ENCODE assay signal across 21 cellular contexts in genomic region chr1:970242-970972, GRCh38. TPM values are rescaled to one million over a fixed set of nuclear protein-coding genes. Genes with fewer than 3 reads are reported as not detected.
DNase-seq lines count a peak whose midpoint lies in the region; ATAC-seq, FAIRE-seq and TF ChIP-seq lines count a peak whose summit lies in the region.
"Had no signal": no experiment of that assay in that cellular context is flagged by ENCODE, and none has a peak within 500 bp of the region (broad histone marks: within the 10 kb centered on the region; RNA-seq: fewer than 3 reads in every experiment).

No MANE protein-coding gene starts in this region.

- H3K27me3 Mint-ChIP-seq in osteocyte (ENCODE audit: unreplicated experiment): no peaks in the 10 kb centered on the region

- CTCF ChIA-PET in K562 (lab: Yijun Ruan, JAX; ENCODE audit: low intra/inter-chr PET ratio): no interaction called here

- WGBS in K562 (ENCODE audit: insufficient coverage, low coverage, missing lambda C conversion rate): 42% methylated on average over 29 of the region's 33 CpGs
- 38% methylated on average over 23 of the region's 33 CpGs for WGBS in hepatocyte (ENCODE audit: low lambda C conversion rate, missing lambda C conversion rate)

- no peak overlapping the region for H3K4me3 Mint-ChIP-seq in osteocyte (ENCODE audit: unreplicated experiment)
- H3K4me3 Mint-ChIP-seq: T-cell had no signal

- in situ Hi-C loops in K562 (cut with MboI): no loop called here

- H3K27ac ChIP-seq in K562 (ENCODE audit: extremely low read depth, low read depth, low read length): no peak overlapping the region
- H3K27ac ChIP-seq in iPS-20b (ENCODE audit: low read length): no peak overlapping the region
- H3K27ac ChIP-seq in hepatocyte: no peak overlapping the region
- H3K27ac ChIP-seq: A549 had no signal

- intact Hi-C loops in left ventricle myocardium superior (cut with micrococcal nuclease) (no loop called here), Right ventricle myocardium superior (cut with DNase I) (no loop called here), K562 (cut with micrococcal nuclease) (no loop called here)

- H3K4me3 ChIP-seq in K562: no peak overlapping the region
- H3K4me3 ChIP-seq in iPS-20b (ENCODE audit: low read length): peak overlapping the region; percentile 44; the same call in 1 of the 2 replicates
- no peak overlapping the region for H3K4me3 ChIP-seq in hepatocyte
- H3K4me3 ChIP-seq: A549, HAP-1 had no signal

- no peaks in the 10 kb centered on the region for H3K79me2 ChIP-seq in K562 (ENCODE audit: control insufficient read depth, insufficient read depth, low read length)
- no peaks in the 10 kb centered on the region for H3K79me2 ChIP-seq in hepatocyte

- no peak overlapping the region for H3K9ac ChIP-seq in K562 (ENCODE audit: insufficient read depth in 1 of 2, low read depth in 2 of 2, low read length in 2 of 2)
- no peak overlapping the region for H3K9ac ChIP-seq in iPS-20b (ENCODE audit: low read depth, low read length)

- no peaks in the 10 kb centered on the region for H3K36me3 Mint-ChIP-seq in osteocyte (ENCODE audit: unreplicated experiment)
- H3K36me3 Mint-ChIP-seq: T-cell had no signal

- H3K27me3 ChIP-seq in K562 (ENCODE audit: control insufficient read depth in 2 of 2, insufficient read depth in 2 of 2, low read length in 2 of 2): peaks cover 0 to 28% of the 10 kb centered on the region in 2 experiments; a peak in 2 of 5 replicates
- H3K27me3 ChIP-seq in iPS-20b (ENCODE audit: insufficient read depth, low read length): peaks cover 76% of the 10 kb centered on the region
- H3K27me3 ChIP-seq in hepatocyte: peaks cover 4% of the 10 kb centered on the region

- H3K9me3 ChIP-seq in K562 (replicated peaks; ENCODE audit: control insufficient read depth, insufficient read depth, low read depth, low read length) (peaks cover 6% of the 10 kb centered on the region), iPS-20b (ENCODE audit: insufficient read depth, low read depth, low read length) (no peaks in the 10 kb centered on the region), hepatocyte (ENCODE audit: low read depth) (no peaks in the 10 kb centered on the region)
- H3K9me3 ChIP-seq: A549, HAP-1 had no signal

- TF ChIP-seq CTCF in K562 (IDR thresholded peaks at IDR 0.05 in 2 of 3, conservative IDR thresholded peaks at IDR 0.05 in 1 of 3; ENCODE audit: insufficient read depth in 2 of 3, low read depth in 1 of 3, low read length in 3 of 3): no peak
- no peak for TF ChIP-seq CTCF in osteocyte (IDR thresholded peaks at IDR 0.05)
- no peak for TF ChIP-seq CTCF in hepatocyte (IDR thresholded peaks at IDR 0.05; ENCODE audit: poor library complexity)

- H3K9me1 ChIP-seq in K562 (ENCODE audit: control insufficient read depth, insufficient read depth, low read length): no peaks in the 10 kb centered on the region

- no peaks in the 10 kb centered on the region for H3K9me3 Mint-ChIP-seq in osteocyte (ENCODE audit: unreplicated experiment)
- H3K9me3 Mint-ChIP-seq: CD4-positive, alpha-beta T cell; T-cell had no signal

- H3K4me2 ChIP-seq in K562 (ENCODE audit: insufficient read depth, low read length) (no peak overlapping the region), hepatocyte (no peak overlapping the region)
- H3K4me2 ChIP-seq: A549 had no signal

- H3K9me2 ChIP-seq in hepatocyte (replicated peaks; ENCODE audit: insufficient read depth): no peaks in the 10 kb centered on the region

- TF ChIP-seq RAD21 in K562 (CRISPR knock-in tag; conservative IDR thresholded peaks at IDR 0.05 in 1 of 2, IDR thresholded peaks at IDR 0.05 in 1 of 2): no peak

- ATAC-seq in left ventricle myocardium superior: no peak
- no peak for ATAC-seq in Right ventricle myocardium superior (ENCODE audit: poor library complexity)
- ATAC-seq in K562: no peak
- ATAC-seq: A549, SK-N-SH treated with all-trans-retinoic acid at 6 μM for 48 hours, T-cell had no signal

- DNase-seq in left ventricle myocardium superior: peak; percentile 31
- no peak for DNase-seq in Right ventricle myocardium superior
- no peak for DNase-seq in K562 (ENCODE audit: extremely low read depth in 1 of 4, low spot score in 3 of 4)
- DNase-seq in osteocyte (ENCODE audit: extremely low spot score, unreplicated experiment): no peak
- no peak for DNase-seq in NCI-H1436 treated with DMSO at 0.1 percent for 48 hours (lab: John Stamatoyannopoulos, UW)
- no peak for DNase-seq in hepatocyte (ENCODE audit: low spot score)
- DNase-seq: CD4-positive, alpha-beta T cell; KBM-7; NCI-H187 treated with DMSO at 0.1 percent for 48 hours; NCI-H446 treated with DMSO at 0.1 percent for 48 hours; NCI-H82; OCI-M1; SIG-M5; T-cell had no signal

- no peak for TF ChIP-seq POLR2A in K562 (conservative IDR thresholded peaks at IDR 0.05)

- no peak overlapping the region for H3K27ac Mint-ChIP-seq in osteocyte (ENCODE audit: unreplicated experiment)
- H3K27ac Mint-ChIP-seq: CD4-positive, alpha-beta T cell; T-cell had no signal

- no TSS peak for BruUV-seq in K562 (replicated peaks; lab: Mats Ljungman, UMichigan)

- no peaks in the 10 kb centered on the region for H3K4me1 Mint-ChIP-seq in osteocyte (ENCODE audit: unreplicated experiment)

- peaks cover 14 to 76% of the 10 kb centered on the region in 2 experiments; a peak in 4 of 5 replicates for H3K4me1 ChIP-seq in K562 (replicated peaks in 1 of 2; ENCODE audit: control insufficient read depth in 2 of 2, insufficient read depth in 2 of 2, low read length in 2 of 2)
- H3K4me1 ChIP-seq in iPS-20b (ENCODE audit: insufficient read depth, low read length): no peaks in the 10 kb centered on the region
- H3K4me1 ChIP-seq in hepatocyte (ENCODE audit: insufficient read depth): peaks cover 13% of the 10 kb centered on the region

- no peak for FAIRE-seq in K562 (lab: Jason Lieb, UNC)
- FAIRE-seq: A549, GM12892, GM18507 had no signal

- no peak overlapping the region for H2AFZ ChIP-seq in K562 (ENCODE audit: low read depth, low read length)
- no peak overlapping the region for H2AFZ ChIP-seq in hepatocyte

- POLR2A ChIA-PET in K562 (lab: Yijun Ruan, JAX): interaction anchor here (0.5 to 0.6 kb wide), 2 partner anchors 81 to 421 kb away, joined by 3 read pairs; no protein-coding TSS in a partner anchor

- H4K20me1 ChIP-seq in K562 (replicated peaks; ENCODE audit: control insufficient read depth, insufficient read depth, low read length) (no peaks in the 10 kb centered on the region), hepatocyte (ENCODE audit: insufficient read depth, poor library complexity, severe bottlenecking) (no peaks in the 10 kb centered on the region)

- H3K36me3 ChIP-seq in K562 (ENCODE audit: control insufficient read depth, insufficient read depth, low read length) (peaks cover 5% of the 10 kb centered on the region; the same call in 1 of the 3 replicates), iPS-20b (ENCODE audit: insufficient read depth, low read depth, low read length) (no peaks in the 10 kb centered on the region), hepatocyte (replicated peaks; ENCODE audit: insufficient read depth, low read depth) (no peaks in the 10 kb centered on the region)

- no peak for TF ChIP-seq EP300 in K562 (IDR thresholded peaks at IDR 0.05; ENCODE audit: low read length)

RNA-seq across cellular contexts. Expression of gene PLEKHN1, which starts 4.1 kb away (rescaled TPM):
- total RNA-seq in left ventricle myocardium superior (not detected), Right ventricle myocardium superior (not detected), K562 (2014; rRNA removed) (0.09 and 0.69 TPM in 2 replicates), K562 (2014; rRNA removed; fragmentation: Illumina TruSeq; extraction: Trizol) (0.07 TPM in 1 of 2 replicates, not detected in the other), K562 (2015; rRNA removed; fragmentation: Illumina TruSeq; extraction: Trizol) (0.11 and 0.18 TPM in 2 replicates), K562 (2021) (1.2 and 1.5 TPM in 2 replicates), osteocyte (0.21 TPM in 2 replicates), hepatocyte (0.60 and 0.72 TPM in 2 replicates)
- total RNA-seq in K562 (2011; cell fraction: chromatin; rRNA removed; ENCODE audit: low replicate concordance): 0.99 and 3.5 TPM in 2 replicates
- 1.2 and 2.6 TPM in 2 replicates for total RNA-seq in K562 (2011; cell fraction: nucleolus; rRNA removed)
- total RNA-seq in K562 (2011; cell fraction: nucleoplasm; rRNA removed): 0.88 and 1.6 TPM in 2 replicates
- polyA plus RNA-seq in K562 (2011; rRNA removed) (0.13 and 0.34 TPM in 2 replicates), K562 (2014; fragmentation: Illumina TruSeq; extraction: Trizol) (0.13 and 0.69 TPM in 2 replicates), K562 (2014; fragmentation: Nextera tagmentation; extraction: Ambion mirVana) (not detected), K562 (2014; rRNA removed) (0.52 and 0.80 TPM in 2 replicates), hepatocyte (2.4 and 5.6 TPM in 2 replicates)
- 0.12 and 0.37 TPM in 2 replicates for polyA plus RNA-seq in K562 (2011; cell fraction: cytosol; rRNA removed)
- polyA plus RNA-seq in K562 (2011; cell fraction: nucleus; rRNA removed): 2.6 and 3.6 TPM in 2 replicates
- 0.47 and 1.4 TPM in 2 replicates for polyA plus RNA-seq in K562 (2012)
- polyA minus RNA-seq in K562 (2011; rRNA and poly(A)+ RNA removed): not detected in 2 replicates
- 0.55 TPM in 1 of 2 replicates, not detected in the other for polyA minus RNA-seq in K562 (2011; cell fraction: cytosol; rRNA and poly(A)+ RNA removed)
- 1.3 and 1.8 TPM in 2 replicates for polyA minus RNA-seq in K562 (2011; cell fraction: nucleus; rRNA and poly(A)+ RNA removed)

RNA-seq across cellular contexts. Expression of gene KLHL17, which starts 10.0 kb away (rescaled TPM):
- 6.6 TPM for total RNA-seq in left ventricle myocardium superior
- total RNA-seq in Right ventricle myocardium superior: 5.6 TPM
- 105 and 413 TPM in 2 replicates for total RNA-seq in K562 (2011; cell fraction: chromatin; rRNA removed; ENCODE audit: low replicate concordance)
- 347 and 361 TPM in 2 replicates for total RNA-seq in K562 (2011; cell fraction: nucleolus; rRNA removed)
- total RNA-seq in K562 (2011; cell fraction: nucleoplasm; rRNA removed): 167 and 188 TPM in 2 replicates
- 30.7 and 30.8 TPM in 2 replicates for total RNA-seq in K562 (2014; rRNA removed)
- 1.5 and 2.9 TPM in 2 replicates for total RNA-seq in K562 (2014; rRNA removed; fragmentation: Illumina TruSeq; extraction: Trizol)
- 13.0 and 16.3 TPM in 2 replicates for total RNA-seq in K562 (2015; rRNA removed; fragmentation: Illumina TruSeq; extraction: Trizol)
- total RNA-seq in K562 (2021): 58.1 and 71.4 TPM in 2 replicates
- 18.6 and 49.7 TPM in 2 replicates for polyA plus RNA-seq in K562 (2011; rRNA removed)
- 22.8 and 35.9 TPM in 2 replicates for polyA plus RNA-seq in K562 (2011; cell fraction: cytosol; rRNA removed)
- polyA plus RNA-seq in K562 (2011; cell fraction: nucleus; rRNA removed): 819 and 946 TPM in 2 replicates
- 31.2 and 45.6 TPM in 2 replicates for polyA plus RNA-seq in K562 (2012)
- 7.2 and 22.1 TPM in 2 replicates for polyA plus RNA-seq in K562 (2014; fragmentation: Illumina TruSeq; extraction: Trizol)
- polyA plus RNA-seq in K562 (2014; fragmentation: Nextera tagmentation; extraction: Ambion mirVana): under 1 TPM; 0.14 to 0.55 TPM
- polyA plus RNA-seq in K562 (2014; rRNA removed): 67.3 and 84.8 TPM in 2 replicates
- 3.4 and 5.1 TPM in 2 replicates for polyA minus RNA-seq in K562 (2011; rRNA and poly(A)+ RNA removed)
- 8.9 and 14.1 TPM in 2 replicates for polyA minus RNA-seq in K562 (2011; cell fraction: cytosol; rRNA and poly(A)+ RNA removed)
- 72.0 and 97.5 TPM in 2 replicates for polyA minus RNA-seq in K562 (2011; cell fraction: nucleus; rRNA and poly(A)+ RNA removed)
- total RNA-seq in osteocyte: 26.6 and 31.7 TPM in 2 replicates
- total RNA-seq in hepatocyte: 4.1 and 13.8 TPM in 2 replicates
- polyA plus RNA-seq in hepatocyte: 25.0 and 35.4 TPM in 2 replicates

RNA-seq across cellular contexts. Expression of gene NOC2L, which starts 11.4 kb away (rescaled TPM):
- total RNA-seq in left ventricle myocardium superior (46.8 TPM), Right ventricle myocardium superior (42.8 TPM), K562 (2014; rRNA removed) (363 and 418 TPM in 2 replicates), K562 (2014; rRNA removed; fragmentation: Illumina TruSeq; extraction: Trizol) (111 and 128 TPM in 2 replicates), K562 (2015; rRNA removed; fragmentation: Illumina TruSeq; extraction: Trizol) (214 and 216 TPM in 2 replicates), K562 (2021) (407 and 410 TPM in 2 replicates), osteocyte (60.5 and 63.3 TPM in 2 replicates), hepatocyte (29.3 and 44.3 TPM in 2 replicates)
- total RNA-seq in K562 (2011; cell fraction: chromatin; rRNA removed; ENCODE audit: low replicate concordance): 185 and 348 TPM in 2 replicates
- total RNA-seq in K562 (2011; cell fraction: nucleolus; rRNA removed): 202 and 208 TPM in 2 replicates
- 191 and 196 TPM in 2 replicates for total RNA-seq in K562 (2011; cell fraction: nucleoplasm; rRNA removed)
- polyA plus RNA-seq in K562 (2011; rRNA removed) (86.6 and 118 TPM in 2 replicates), K562 (2014; fragmentation: Illumina TruSeq; extraction: Trizol) (200 and 279 TPM in 2 replicates), K562 (2014; fragmentation: Nextera tagmentation; extraction: Ambion mirVana) (1 to 10 TPM; 4.0 to 9.7 TPM), K562 (2014; rRNA removed) (260 and 299 TPM in 2 replicates), hepatocyte (66.6 and 68.1 TPM in 2 replicates)
- polyA plus RNA-seq in K562 (2011; cell fraction: cytosol; rRNA removed): 166 and 242 TPM in 2 replicates
- 153 and 201 TPM in 2 replicates for polyA plus RNA-seq in K562 (2011; cell fraction: nucleus; rRNA removed)
- polyA plus RNA-seq in K562 (2012): 162 and 252 TPM in 2 replicates
- polyA minus RNA-seq in K562 (2011; rRNA and poly(A)+ RNA removed): 113 and 170 TPM in 2 replicates
- 169 and 187 TPM in 2 replicates for polyA minus RNA-seq in K562 (2011; cell fraction: cytosol; rRNA and poly(A)+ RNA removed)
- 36.1 and 52.3 TPM in 2 replicates for polyA minus RNA-seq in K562 (2011; cell fraction: nucleus; rRNA and poly(A)+ RNA removed)

RNA-seq across cellular contexts. Expression of gene PERM1, which starts 11.5 kb away (rescaled TPM):
- total RNA-seq in left ventricle myocardium superior (187 TPM), Right ventricle myocardium superior (170 TPM), K562 (2014; rRNA removed) (not detected in 2 replicates), K562 (2014; rRNA removed; fragmentation: Illumina TruSeq; extraction: Trizol) (not detected in 2 replicates), K562 (2015; rRNA removed; fragmentation: Illumina TruSeq; extraction: Trizol) (not detected in 2 replicates), K562 (2021) (not detected in 2 replicates), osteocyte (0.13 TPM in 1 of 2 replicates, not detected in the other), hepatocyte (not detected in 2 replicates)
- total RNA-seq in K562 (2011; cell fraction: chromatin; rRNA removed; ENCODE audit: low replicate concordance): 0.30 and 1.0 TPM in 2 replicates
- total RNA-seq in K562 (2011; cell fraction: nucleolus; rRNA removed): 0.39 and 0.67 TPM in 2 replicates
- 0.23 and 0.29 TPM in 2 replicates for total RNA-seq in K562 (2011; cell fraction: nucleoplasm; rRNA removed)
- polyA plus RNA-seq in K562 (2011; rRNA removed) (0.04 TPM in 1 of 2 replicates, not detected in the other), K562 (2014; fragmentation: Illumina TruSeq; extraction: Trizol) (not detected in 2 replicates), K562 (2014; fragmentation: Nextera tagmentation; extraction: Ambion mirVana) (not detected), K562 (2014; rRNA removed) (not detected in 2 replicates), hepatocyte (1.3 and 1.6 TPM in 2 replicates)
- 0.06 TPM in 1 of 2 replicates, not detected in the other for polyA plus RNA-seq in K562 (2011; cell fraction: cytosol; rRNA removed)
- polyA plus RNA-seq in K562 (2011; cell fraction: nucleus; rRNA removed): 0.18 and 0.25 TPM in 2 replicates
- 0.46 and 0.48 TPM in 2 replicates for polyA plus RNA-seq in K562 (2012)
- polyA minus RNA-seq in K562 (2011; rRNA and poly(A)+ RNA removed): not detected in 2 replicates
- polyA minus RNA-seq in K562 (2011; cell fraction: cytosol; rRNA and poly(A)+ RNA removed): not detected in 2 replicates
- polyA minus RNA-seq in K562 (2011; cell fraction: nucleus; rRNA and poly(A)+ RNA removed): 0.33 TPM in 1 of 2 replicates, not detected in the other
- total RNA-seq: CD4-positive, alpha-beta T cell; T-cell had no signal
- polyA plus RNA-seq: BJ had no signal

RNA-seq across cellular contexts. Expression of gene HES4, which starts 29.5 kb away (rescaled TPM):
- total RNA-seq in left ventricle myocardium superior (39.4 TPM), Right ventricle myocardium superior (27.4 TPM), K562 (2014; rRNA removed) (41.4 and 49.2 TPM in 2 replicates), K562 (2014; rRNA removed; fragmentation: Illumina TruSeq; extraction: Trizol) (0.25 TPM in 1 of 2 replicates, not detected in the other), K562 (2015; rRNA removed; fragmentation: Illumina TruSeq; extraction: Trizol) (1.9 TPM in 2 replicates), K562 (2021) (40.5 and 44.3 TPM in 2 replicates), osteocyte (75.0 and 79.2 TPM in 2 replicates), hepatocyte (21.4 and 28.7 TPM in 2 replicates)
- 5.7 and 23.9 TPM in 2 replicates for total RNA-seq in K562 (2011; cell fraction: chromatin; rRNA removed; ENCODE audit: low replicate concordance)
- total RNA-seq in K562 (2011; cell fraction: nucleolus; rRNA removed): 54.5 and 57.7 TPM in 2 replicates
- 14.9 and 19.0 TPM in 2 replicates for total RNA-seq in K562 (2011; cell fraction: nucleoplasm; rRNA removed)
- polyA plus RNA-seq in K562 (2011; rRNA removed) (5.3 and 10.4 TPM in 2 replicates), K562 (2014; fragmentation: Illumina TruSeq; extraction: Trizol) (0.21 and 0.61 TPM in 2 replicates), K562 (2014; fragmentation: Nextera tagmentation; extraction: Ambion mirVana) (not detected), K562 (2014; rRNA removed) (33.7 and 43.7 TPM in 2 replicates), hepatocyte (74.5 and 107 TPM in 2 replicates)
- 18.6 and 66.9 TPM in 2 replicates for polyA plus RNA-seq in K562 (2011; cell fraction: cytosol; rRNA removed)
- polyA plus RNA-seq in K562 (2011; cell fraction: nucleus; rRNA removed): 86.7 and 173 TPM in 2 replicates
- polyA plus RNA-seq in K562 (2012): 8.3 and 15.7 TPM in 2 replicates
- 0.21 TPM in 1 of 2 replicates, not detected in the other for polyA minus RNA-seq in K562 (2011; rRNA and poly(A)+ RNA removed)
- 3.6 and 11.6 TPM in 2 replicates for polyA minus RNA-seq in K562 (2011; cell fraction: cytosol; rRNA and poly(A)+ RNA removed)
- polyA minus RNA-seq in K562 (2011; cell fraction: nucleus; rRNA and poly(A)+ RNA removed): 7.2 and 11.6 TPM in 2 replicates
